Comparison of ENCODE assay signal across 8 cellular contexts in the genomic region with DNA sequence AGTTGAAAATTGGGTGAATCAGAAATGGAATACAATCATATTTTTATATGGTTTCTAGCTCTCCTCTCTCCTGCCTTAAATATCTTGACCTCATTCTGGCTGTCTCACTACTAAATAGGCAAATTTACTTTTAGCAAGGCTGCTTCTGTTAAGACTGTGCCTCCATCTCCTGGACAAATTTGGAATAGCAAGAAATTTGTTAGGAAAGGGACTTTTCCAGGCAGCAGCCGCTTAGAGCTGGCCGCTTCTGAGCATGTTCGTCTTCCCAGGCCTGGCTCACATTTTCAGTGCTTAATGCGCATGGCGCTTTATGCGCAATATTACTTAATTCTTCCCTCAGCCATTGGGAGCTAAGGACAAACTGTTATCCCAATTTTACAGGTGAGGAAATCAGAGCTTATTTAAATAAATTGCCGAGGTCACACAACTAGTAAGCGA. TPM values are rescaled to one million over a fixed set of nuclear protein-coding genes. Genes with fewer than 3 reads are reported as not detected.
DNase-seq lines count a peak whose midpoint lies in the region; ATAC-seq, FAIRE-seq and TF ChIP-seq lines count a peak whose summit lies in the region.

No MANE protein-coding gene starts in this region.

- no peak for TF ChIP-seq POLR2A in H54 (IDR thresholded peaks at IDR 0.05; ENCODE audit: low read depth, low read length)
- no peak for TF ChIP-seq POLR2A in thyroid gland (IDR thresholded peaks at IDR 0.05)

- H3K23ac ChIP-seq in mesendoderm (ENCODE audit: low read length), result no peak overlapping the region

- peak overlapping the region; percentile 82 for H3K27ac Mint-ChIP-seq in activated B cell treated with CpG ODN at 0.5 μM for 24 hours

- peaks cover 1% of the 10 kb centered on the region for H3K4me1 ChIP-seq in mesendoderm (ENCODE audit: control insufficient read depth, low read depth, low read length)
- peaks cover 27 to 30% of the 10 kb centered on the region in 2 donors for H3K4me1 ChIP-seq in thyroid gland

- no peaks in the 10 kb centered on the region for H3K27me3 Mint-ChIP-seq in activated B cell treated with CpG ODN at 0.5 μM for 24 hours

- H3K9me3 Mint-ChIP-seq in activated B cell treated with CpG ODN at 0.5 μM for 24 hours, result no peaks in the 10 kb centered on the region

- CTCF ChIA-PET in activated B cell treated with CpG ODN at 0.5 μM for 24 hours (lab: Charles Lee), result interaction anchor here (0.7 to 6.5 kb wide), 47 partner anchors 8 to 904 kb away, joined by 3 to 159 read pairs (median 5); a partner anchor contains a TSS

- WGBS in mesendoderm (ENCODE audit: extremely low coverage, insufficient coverage, low lambda C conversion rate), result no CpG with 5 or more reads among the region's 8 CpGs
- 28 to 32% methylated on average over 8 of the region's 8 CpGs for WGBS in thyroid gland, 2 donors

- H3K4me1 Mint-ChIP-seq in activated B cell treated with CpG ODN at 0.5 μM for 24 hours, result peaks cover 57% of the 10 kb centered on the region

- peaks cover 20% of the 10 kb centered on the region for H3K36me3 Mint-ChIP-seq in activated B cell treated with CpG ODN at 0.5 μM for 24 hours (ENCODE audit: low read depth)

- no peak overlapping the region for H4K8ac ChIP-seq in mesendoderm (ENCODE audit: low read depth, low read length)

- H3K4ac ChIP-seq in mesendoderm (ENCODE audit: low read depth, low read length), result no peak overlapping the region

- peaks cover 10% of the 10 kb centered on the region for H3K79me2 ChIP-seq in mesendoderm (ENCODE audit: control insufficient read depth, insufficient read depth, low read length)

- H2BK5ac ChIP-seq in mesendoderm (ENCODE audit: low read length), result no peak overlapping the region

- no peak overlapping the region for H3K27ac ChIP-seq in mesendoderm (ENCODE audit: low read depth, low read length)
- peak overlapping the region in 1 of 3 donors; percentile 38 for H3K27ac ChIP-seq in thyroid gland

- H3K36me3 ChIP-seq in mesendoderm (ENCODE audit: control insufficient read depth, insufficient read depth, low read length) (peaks cover 2% of the 10 kb centered on the region), thyroid gland (peaks cover 0 to 3% of the 10 kb centered on the region in 2 donors)

- FAIRE-seq in H54 (lab: Jason Lieb, UNC), result peak; percentile 52

- no peaks in the 10 kb centered on the region for H3K27me3 ChIP-seq in mesendoderm (ENCODE audit: insufficient read depth, low read length, poor library complexity)
- H3K27me3 ChIP-seq in thyroid gland, result no peaks in the 10 kb centered on the region

- no peak overlapping the region for H3K4me2 ChIP-seq in mesendoderm (ENCODE audit: low read length)

- H2BK120ac ChIP-seq in mesendoderm (ENCODE audit: low read depth, low read length), result no peak overlapping the region

- peaks cover 3% of the 10 kb centered on the region for H3K79me1 ChIP-seq in mesendoderm (ENCODE audit: low read length)

- peak overlapping the region; percentile 61 for H3K4me3 Mint-ChIP-seq in activated B cell treated with CpG ODN at 0.5 μM for 24 hours

- H3K4me3 ChIP-seq in mesendoderm (ENCODE audit: low read length), result no peak overlapping the region
- H3K4me3 ChIP-seq in thyroid gland (replicated peaks in 1 of 3), result no peak overlapping the region

- no peaks in the 10 kb centered on the region for H3K9me3 ChIP-seq in thyroid gland

- no peak overlapping the region for H2BK15ac ChIP-seq in mesendoderm (replicated peaks; ENCODE audit: low read depth)

- TF ChIP-seq CTCF in activated B cell treated with CpG ODN at 0.5 μM for 24 hours (IDR thresholded peaks at IDR 0.05) (peak; percentile 78), thyroid gland (IDR thresholded peaks at IDR 0.05) (peak; percentile 58 to 97 (median 88))

- H3K18ac ChIP-seq in mesendoderm (ENCODE audit: low read length), result no peak overlapping the region

- POLR2A ChIA-PET in activated B cell treated with CpG ODN at 0.5 μM for 24 hours (lab: Charles Lee), result interaction anchor here (0.6 to 6.3 kb wide), 14 partner anchors 11 to 334 kb away, joined by 3 to 66 read pairs (median 4); no protein-coding TSS in a partner anchor

- no peak overlapping the region for H2AK5ac ChIP-seq in mesendoderm (ENCODE audit: low read length)

- no peak overlapping the region for H3K9ac ChIP-seq in mesendoderm (ENCODE audit: low read length)

- no peak overlapping the region for H4K5ac ChIP-seq in mesendoderm (ENCODE audit: low read length)

- ATAC-seq in activated B cell treated with CpG ODN at 0.5 μM for 24 hours (ENCODE audit: low read depth), result peak; percentile 26
- ATAC-seq in HG03442 (IDR thresholded peaks at IDR 0.05; ENCODE audit: unreplicated experiment), result no peak

- DNase-seq in CD1c-positive myeloid dendritic cell (ENCODE audit: extremely low spot score), result peak; percentile 86
- no peak for DNase-seq in H54 (ENCODE audit: insufficient read length, low spot score)
- DNase-seq in NCI-H446 (lab: John Stamatoyannopoulos, UW), result peak; percentile 90 to 93
- DNase-seq in activated B cell treated with CpG ODN at 0.5 μM for 24 hours, result no peak
- peak; percentile 69 for DNase-seq in epidermal melanocyte (ENCODE audit: insufficient read length, low spot score)
- peak; percentile 87 for DNase-seq in mesendoderm
- DNase-seq in thyroid gland, result peak; percentile 57 to 60

- H3K56ac ChIP-seq in mesendoderm (ENCODE audit: low read length), result peak overlapping the region; percentile 43

- intact Hi-C loops in activated B cell treated with CpG ODN at 0.5 μM for 24 hours (cut with micrococcal nuclease) (loop anchor here (1.0 to 10.0 kb wide), 10 partner anchors 19 to 991 kb away; a partner anchor contains a TSS), thyroid gland (cut with DNase I) (loop anchor here (5.0 to 10.0 kb wide), 3 partner anchors 51 to 334 kb away; a partner anchor contains a TSS)

RNA-seq across cellular contexts. Expression of a gene that starts 1.7 kb away (rescaled TPM):
- total RNA-seq in activated B cell treated with CpG ODN at 0.5 μM for 24 hours (31.5 and 35.2 TPM in 2 replicates), thyroid gland (10 to 100 TPM; 29.4 to 49.6 (median 39.4) TPM)
- 35.2 TPM for polyA plus RNA-seq in mesendoderm (2013, experiment 1 of 2)
- 34.7 TPM for polyA plus RNA-seq in mesendoderm (2013, experiment 2 of 2)

RNA-seq across cellular contexts. Expression of a gene that starts 34.5 kb away (rescaled TPM):
- 1.7 and 2.4 TPM in 2 replicates for total RNA-seq in activated B cell treated with CpG ODN at 0.5 μM for 24 hours
- polyA plus RNA-seq in mesendoderm (2013, experiment 1 of 2), result 0.91 TPM
- 0.97 TPM for polyA plus RNA-seq in mesendoderm (2013, experiment 2 of 2)
- 10 to 100 TPM in 2 of 4 donors, 1 to 10 TPM in 2; 3.2 to 18.4 (median 12.5) TPM for total RNA-seq in thyroid gland

RNA-seq across cellular contexts. Expression of a gene that starts 51.7 kb away (rescaled TPM):
- total RNA-seq in activated B cell treated with CpG ODN at 0.5 μM for 24 hours, result 232 and 257 TPM in 2 replicates
- 17.7 TPM for polyA plus RNA-seq in mesendoderm (2013, experiment 1 of 2)
- polyA plus RNA-seq in mesendoderm (2013, experiment 2 of 2), result 18.7 TPM
- total RNA-seq in thyroid gland, result 10 to 100 TPM; 31.8 to 53.8 (median 43.6) TPM

Comparison
In these comparisons a context has a peak if more than half of its experiments do, and no peak if none do; other contexts are left out.
1. DNase-seq: peak in CD1c-positive myeloid dendritic cell (single experiment), NCI-H446 (2 of 2), epidermal melanocyte (single experiment), mesendoderm (single experiment) and thyroid gland (2 of 2); none in H54 (single experiment) and activated B cell treated with CpG ODN at 0.5 μM for 24 hours (single experiment).